Comparison of ENCODE assay signal across 15 cellular contexts in genomic region chr4:143089291-143089690, GRCh38.
DNase-seq lines count a peak whose midpoint lies in the region; ATAC-seq and TF ChIP-seq lines count a peak whose summit lies in the region.
"Had no signal": no experiment of that assay in that cellular context is flagged by ENCODE, and none has a peak within 500 bp of the region (broad histone marks: within the 10 kb centered on the region; RNA-seq: fewer than 3 reads in every experiment).

No MANE protein-coding gene starts in this region.

- H3K36me3 ChIP-seq in neural progenitor cell: no peaks in the 10 kb centered on the region
- H3K36me3 ChIP-seq: SJSA1 had no signal

- H2BK5ac ChIP-seq in H9 (ENCODE audit: insufficient read length, low read length): no peak overlapping the region

- no peak overlapping the region for H2BK15ac ChIP-seq in H9 (ENCODE audit: low read depth, low read length)

- H3K9me3 ChIP-seq in H9 (ENCODE audit: control insufficient read depth, low read depth, low read length): peaks cover 10% of the 10 kb centered on the region
- H3K9me3 ChIP-seq in neural progenitor cell (ENCODE audit: low read depth): no peaks in the 10 kb centered on the region
- H3K9me3 ChIP-seq: SJSA1 had no signal

- H3K9ac ChIP-seq in H9 (ENCODE audit: extremely low read depth, insufficient read length, low read length): no peak overlapping the region
- H3K9ac ChIP-seq in neural progenitor cell: no peak overlapping the region

- no peak for TF ChIP-seq CTCF in H9 (conservative IDR thresholded peaks at IDR 0.05)
- TF ChIP-seq CTCF in neural progenitor cell (IDR thresholded peaks at IDR 0.05): no peak

- no peak overlapping the region for H3K4me3 ChIP-seq in neural progenitor cell
- H3K4me3 ChIP-seq: PC-9, SJSA1 had no signal

- no peak overlapping the region for H4K91ac ChIP-seq in H9 (ENCODE audit: insufficient read length, low read depth, low read length)

- H3K4me1 Mint-ChIP-seq in H9: peaks cover 14 to 22% of the 10 kb centered on the region in 2 experiments
- H3K4me1 Mint-ChIP-seq in neural progenitor cell: no peaks in the 10 kb centered on the region
- no peaks in the 10 kb centered on the region for H3K4me1 Mint-ChIP-seq in activated CD4-positive, alpha-beta T cell treated with anti-CD3 and anti-CD28 coated beads, Interleukin-2, amount 10 ng/mL, durations not matched to agents 7 days and 5 days

- no peak overlapping the region for H2AK5ac ChIP-seq in H9 (ENCODE audit: insufficient read length, low read length)

- no peak overlapping the region for H3K27ac ChIP-seq in H9 (ENCODE audit: insufficient read length, low read depth, low read length)
- no peak overlapping the region for H3K27ac ChIP-seq in neural progenitor cell
- H3K27ac ChIP-seq: PC-9, SJSA1 had no signal

- POLR2A ChIA-PET in activated CD4-positive, alpha-beta T cell treated with anti-CD3 and anti-CD28 coated beads, Interleukin-2, amount 10 ng/mL, durations not matched to agents 7 days and 5 days (lab: Charles Lee): no interaction called here

- H3K79me1 ChIP-seq in H9 (ENCODE audit: insufficient read depth, low read depth, low read length, poor library complexity, severe bottlenecking): no peaks in the 10 kb centered on the region

- H3K4me2 ChIP-seq in H9 (ENCODE audit: insufficient read depth, insufficient read length, low read length): no peak overlapping the region
- H3K4me2 ChIP-seq in neural progenitor cell: no peak overlapping the region
- H3K4me2 ChIP-seq: PC-9 had no signal

- peaks cover 14 to 29% (median 17%) of the 10 kb centered on the region in 3 experiments for H3K36me3 Mint-ChIP-seq in H9 (ENCODE audit: insufficient read depth in 1 of 3, low read depth in 3 of 3)
- H3K36me3 Mint-ChIP-seq in neural progenitor cell: no peaks in the 10 kb centered on the region
- H3K36me3 Mint-ChIP-seq in activated CD4-positive, alpha-beta T cell treated with anti-CD3 and anti-CD28 coated beads, Interleukin-2, amount 10 ng/mL, durations not matched to agents 7 days and 5 days (ENCODE audit: low read depth): no peaks in the 10 kb centered on the region

- H3K9me3 Mint-ChIP-seq in H9 (peaks cover 22 to 25% of the 10 kb centered on the region in 2 experiments), neural progenitor cell (peaks cover 6% of the 10 kb centered on the region)
- H3K9me3 Mint-ChIP-seq in activated CD4-positive, alpha-beta T cell treated with anti-CD3 and anti-CD28 coated beads, Interleukin-2, amount 10 ng/mL, durations not matched to agents 7 days and 5 days: no peaks in the 10 kb centered on the region

- no peak overlapping the region for H2AFZ ChIP-seq in H9 (ENCODE audit: low read length)
- H2AFZ ChIP-seq in neural progenitor cell (replicated peaks): no peak overlapping the region
- H2AFZ ChIP-seq: PC-9 had no signal

- H3K23ac ChIP-seq in H9 (ENCODE audit: insufficient read length, low read depth, low read length): no peak overlapping the region

- H3K27me3 Mint-ChIP-seq in H9 (ENCODE audit: low read depth): no peaks in the 10 kb centered on the region
- peaks cover 3% of the 10 kb centered on the region for H3K27me3 Mint-ChIP-seq in neural progenitor cell (ENCODE audit: insufficient read depth, low read depth)
- no peaks in the 10 kb centered on the region for H3K27me3 Mint-ChIP-seq in activated CD4-positive, alpha-beta T cell treated with anti-CD3 and anti-CD28 coated beads, Interleukin-2, amount 10 ng/mL, durations not matched to agents 7 days and 5 days

- H3K56ac ChIP-seq in H9 (ENCODE audit: insufficient read length, low read depth, low read length): no peak overlapping the region

- no peak overlapping the region for H2BK120ac ChIP-seq in H9 (ENCODE audit: low read depth, low read length, poor library complexity, severe bottlenecking)

- DNase-seq in H9 (peak; percentile 31), astrocyte of the hippocampus (ENCODE audit: low read depth, low spot score) (peak; percentile 21), iPS-NIHi7 (ENCODE audit: extremely low spot score) (peak; percentile 19), neural progenitor cell (ENCODE audit: low spot score) (peak; percentile 3), NCI-H748 treated with DMSO at 0.1 percent for 48 hours (lab: John Stamatoyannopoulos, UW) (no peak)
- DNase-seq in activated CD4-positive, alpha-beta T cell treated with anti-CD3 and anti-CD28 coated beads, Interleukin-2, amount 10 ng/mL, durations not matched to agents 7 days and 5 days: no peak
- DNase-seq: C1 segment of cervical spinal cord, DMS 273 treated with DMSO at 0.1 percent for 48 hours, NCI-H187, NCI-H69, PC-9 had no signal

- H4K20me1 ChIP-seq in H9 (ENCODE audit: control insufficient read depth, insufficient read depth, insufficient read length): no peaks in the 10 kb centered on the region
- no peaks in the 10 kb centered on the region for H4K20me1 ChIP-seq in neural progenitor cell (ENCODE audit: low read depth)

- no peak overlapping the region for H3K14ac ChIP-seq in H9 (ENCODE audit: insufficient read depth, low read length)

- no peak overlapping the region for H4K5ac ChIP-seq in H9 (ENCODE audit: insufficient read length, low read depth, low read length)

- CTCF ChIA-PET in activated CD4-positive, alpha-beta T cell treated with anti-CD3 and anti-CD28 coated beads, Interleukin-2, amount 10 ng/mL, durations not matched to agents 7 days and 5 days (lab: Charles Lee): no interaction called here

- H3K27ac Mint-ChIP-seq in H9 (no peak overlapping the region), neural progenitor cell (no peak overlapping the region)
- no peak overlapping the region for H3K27ac Mint-ChIP-seq in activated CD4-positive, alpha-beta T cell treated with anti-CD3 and anti-CD28 coated beads, Interleukin-2, amount 10 ng/mL, durations not matched to agents 7 days and 5 days

- H3K4me3 Mint-ChIP-seq in H9 (no peak overlapping the region), neural progenitor cell (no peak overlapping the region)
- H3K4me3 Mint-ChIP-seq in activated CD4-positive, alpha-beta T cell treated with anti-CD3 and anti-CD28 coated beads, Interleukin-2, amount 10 ng/mL, durations not matched to agents 7 days and 5 days: no peak overlapping the region

- ATAC-seq in GM18498 (IDR thresholded peaks at IDR 0.05; ENCODE audit: unreplicated experiment) (no peak), GM21786 (IDR thresholded peaks at IDR 0.05; ENCODE audit: unreplicated experiment) (no peak)
- ATAC-seq: HCT116 had no signal

- no peaks in the 10 kb centered on the region for H3F3A ChIP-seq in neural progenitor cell (ENCODE audit: low read depth)

- no peak overlapping the region for H2BK12ac ChIP-seq in H9 (ENCODE audit: insufficient read length, low read depth, low read length)

- H3K4me1 ChIP-seq in H9 (ENCODE audit: insufficient read depth, low read length): 0 out of 2 replicates have a peak, but pooled peaks cover 2% of the 10 kb centered on the region
- peaks cover 8% of the 10 kb centered on the region for H3K4me1 ChIP-seq in neural progenitor cell
- H3K4me1 ChIP-seq: SJSA1 had no signal

- no peak overlapping the region for H2BK20ac ChIP-seq in H9 (ENCODE audit: low read depth, low read length, poor library complexity, severe bottlenecking)

- H3K79me2 ChIP-seq in H9 (ENCODE audit: insufficient read depth, low read length) (no peaks in the 10 kb centered on the region), neural progenitor cell (ENCODE audit: low read depth) (no peaks in the 10 kb centered on the region)

- H3K27me3 ChIP-seq in H9 (ENCODE audit: insufficient read depth, low read length) (no peaks in the 10 kb centered on the region), neural progenitor cell (no peaks in the 10 kb centered on the region)
- H3K27me3 ChIP-seq: SJSA1 had no signal

- H3T11ph ChIP-seq in H9 (ENCODE audit: low read length): no peak overlapping the region

- no peaks in the 10 kb centered on the region for H3K23me2 ChIP-seq in H9 (ENCODE audit: insufficient read length, low read depth, low read length, poor library complexity, severe bottlenecking)

- H3K18ac ChIP-seq in H9 (ENCODE audit: insufficient read length, low read depth, low read length): no peak overlapping the region

- H4K8ac ChIP-seq in H9 (replicated peaks; ENCODE audit: insufficient read length, low read depth, low read length): no peak overlapping the region

- no peak overlapping the region for H3K4ac ChIP-seq in H9 (ENCODE audit: low read depth, low read length)

Comparison
In these comparisons a context has a peak if more than half of its experiments do, and no peak if none do; other contexts are left out.
1. DNase-seq: peak in H9 (single experiment), astrocyte of the hippocampus (single experiment), iPS-NIHi7 (single experiment) and neural progenitor cell (single experiment); none in activated CD4-positive, alpha-beta T cell treated with anti-CD3 and anti-CD28 coated beads, Interleukin-2, amount 10 ng/mL, durations not matched to agents 7 days and 5 days (single experiment) and NCI-H748 treated with DMSO at 0.1 percent for 48 hours (single experiment).